In genomic region chr3:177357352-177358084, GRCh38 we compare ENCODE assay signal across 8 cellular contexts.
DNase-seq lines count a peak whose midpoint lies in the region; ATAC-seq and TF ChIP-seq lines count a peak whose summit lies in the region.

No MANE protein-coding gene starts in this region.

- H3K4me1 ChIP-seq in HUES64 (ENCODE audit: insufficient read depth, low read length) = peaks cover 39% of the 10 kb centered on the region
- peaks cover 37% of the 10 kb centered on the region for H3K4me1 ChIP-seq in mesodermal cell (ENCODE audit: control insufficient read depth, insufficient read depth, low read length, poor library complexity, severe bottlenecking)
- H3K4me1 ChIP-seq in upper lobe of right lung = peaks cover 48% of the 10 kb centered on the region

- no peaks in the 10 kb centered on the region for H3K36me3 ChIP-seq in HUES64 (ENCODE audit: insufficient read depth, low read length)
- H3K36me3 ChIP-seq in mesodermal cell (ENCODE audit: control insufficient read depth, insufficient read depth, low read length) = no peaks in the 10 kb centered on the region
- H3K36me3 ChIP-seq in upper lobe of right lung = no peaks in the 10 kb centered on the region

- CTCF ChIA-PET in GM10248 (lab: Yijun Ruan, JAX) = interaction anchor here (1.7 kb wide), 1 partner anchor 49 kb away, joined by 5 read pairs; no protein-coding TSS in a partner anchor

- H3K4me3 ChIP-seq in HUES64 (ENCODE audit: low read length) = peak overlapping the region; percentile 31
- H3K4me3 ChIP-seq in mesodermal cell (ENCODE audit: extremely low read depth, insufficient read depth, low read length, poor library complexity, severe bottlenecking) = peak overlapping the region; percentile 5
- H3K4me3 ChIP-seq in upper lobe of right lung = peak overlapping the region; percentile 53

- H3K9me3 ChIP-seq in HUES64 (ENCODE audit: insufficient read depth, low read depth, low read length) = no peaks in the 10 kb centered on the region
- no peaks in the 10 kb centered on the region for H3K9me3 ChIP-seq in mesodermal cell (ENCODE audit: control insufficient read depth, low read length)
- no peaks in the 10 kb centered on the region for H3K9me3 ChIP-seq in upper lobe of right lung

- H3K27ac ChIP-seq in HUES64 (ENCODE audit: low read depth, low read length) (peak overlapping the region; percentile 94), mesodermal cell (ENCODE audit: low read depth, low read length, severe bottlenecking) (peak overlapping the region; percentile 93), upper lobe of right lung (peak overlapping the region; percentile 91)

- POLR2A ChIA-PET in GM10248 (lab: Yijun Ruan, JAX) = no interaction called here

- DNase-seq in ELF-1 (ENCODE audit: low read depth, low spot score) (peak; percentile 73), SKM-1 (lab: John Stamatoyannopoulos, UW; ENCODE audit: unreplicated experiment) (peak; percentile 62), dermis blood vessel endothelial cell (peak; percentile 97), upper lobe of right lung (no peak), Ammon's horn (ENCODE audit: low spot score) (no peak), GM10248 (ENCODE audit: extremely low spot score) (no peak)

- no peaks in the 10 kb centered on the region for H3K27me3 ChIP-seq in HUES64 (ENCODE audit: insufficient read depth, low read length)
- H3K27me3 ChIP-seq in upper lobe of right lung = no peaks in the 10 kb centered on the region

- no peak for ATAC-seq in upper lobe of right lung

- intact Hi-C loops in upper lobe of right lung (cut with DNase I) = loop anchor here (5.0 kb wide), 1 partner anchor 160 kb away; the partner anchor contains the start of gene TBL1XR1

- WGBS in HUES64 = 32% methylated on average over 4 of the region's 5 CpGs
- 4 to 18% methylated on average over 2 to 4 of the region's 5 CpGs for WGBS in mesodermal cell (ENCODE audit: insufficient coverage in 2 of 2), 2 experiments

- H3K9ac ChIP-seq in HUES64 (ENCODE audit: low read depth, low read length) = peak overlapping the region; percentile 43; the same call in 1 of the 2 replicates

- TF ChIP-seq CTCF in upper lobe of right lung (IDR thresholded peaks at IDR 0.05) = no peak
- no peak for TF ChIP-seq CTCF in GM10248 (IDR thresholded peaks at IDR 0.05; ENCODE audit: control extremely low read depth, extremely low read depth, low read depth, missing control alignments)

Comparison
In these comparisons a context has a peak if more than half of its experiments do, and no peak if none do; other contexts are left out.
1. DNase-seq: peak in ELF-1 (single experiment), SKM-1 (single experiment) and dermis blood vessel endothelial cell (single experiment); none in upper lobe of right lung (single experiment), Ammon's horn (single experiment) and GM10248 (single experiment).
2. Peak in every context shown above with its lines, with median percentiles within 50 percentile points of each other: H3K27ac ChIP-seq and H3K4me3 ChIP-seq.